Comparison of ENCODE assay signal across 12 cellular contexts in genomic region chr4:155629183-155629825, GRCh38. TPM values are rescaled to one million over a fixed set of nuclear protein-coding genes. Genes with fewer than 3 reads are reported as not detected.
DNase-seq lines count a peak whose midpoint lies in the region; ATAC-seq and TF ChIP-seq lines count a peak whose summit lies in the region.
"Had no signal": no experiment of that assay in that cellular context is flagged by ENCODE, and none has a peak within 500 bp of the region (broad histone marks: within the 10 kb centered on the region; RNA-seq: fewer than 3 reads in every experiment).

No MANE protein-coding gene starts in this region.

- TF ChIP-seq CTCF in CD8-positive, alpha-beta T cell (IDR thresholded peaks at IDR 0.05): no peak

- H3K9me3 Mint-ChIP-seq in CD8-positive, alpha-beta T cell: no peaks in the 10 kb centered on the region
- H3K9me3 Mint-ChIP-seq: endodermal cell had no signal

- peak overlapping the region; percentile 88 for H3K27ac ChIP-seq in SK-N-MC
- H3K27ac ChIP-seq in CD8-positive, alpha-beta T cell (ENCODE audit: low read depth, low read length): no peak overlapping the region
- H3K27ac ChIP-seq: HL-60 had no signal

- H3K4me1 Mint-ChIP-seq in CD8-positive, alpha-beta T cell (ENCODE audit: low read depth): no peaks in the 10 kb centered on the region
- H3K4me1 Mint-ChIP-seq: endodermal cell had no signal

- peaks cover 10% of the 10 kb centered on the region for H3K4me1 ChIP-seq in HAP-1
- H3K4me1 ChIP-seq in CD8-positive, alpha-beta T cell (ENCODE audit: insufficient read depth, low read length): no peaks in the 10 kb centered on the region

- no peaks in the 10 kb centered on the region for H3K27me3 Mint-ChIP-seq in CD8-positive, alpha-beta T cell (ENCODE audit: low read depth)

- no peaks in the 10 kb centered on the region for H3K9me3 ChIP-seq in HAP-1
- no peaks in the 10 kb centered on the region for H3K9me3 ChIP-seq in SK-N-MC (ENCODE audit: low read depth, low read length)
- H3K9me3 ChIP-seq in CD8-positive, alpha-beta T cell (ENCODE audit: low read length): no peaks in the 10 kb centered on the region

- intact Hi-C loops in CD8-positive, alpha-beta T cell (cut with DNase I, micrococcal nuclease): no loop called here

- no peak for ATAC-seq in CD8-positive, alpha-beta T cell
- no peak for ATAC-seq in HG03442 (IDR thresholded peaks at IDR 0.05; ENCODE audit: unreplicated experiment)
- ATAC-seq in HG03135 (IDR thresholded peaks at IDR 0.05; ENCODE audit: unreplicated experiment): no peak
- ATAC-seq: naive thymus-derived CD4-positive, alpha-beta T cell had no signal

- H3K36me3 Mint-ChIP-seq in CD8-positive, alpha-beta T cell: no peaks in the 10 kb centered on the region
- H3K36me3 Mint-ChIP-seq: naive thymus-derived CD4-positive, alpha-beta T cell had no signal

- in situ Hi-C loops in HAP-1 (cut with MboI; ENCODE audit: low sequenced_read_pairs): no loop called here

- no peaks in the 10 kb centered on the region for H3K27me3 ChIP-seq in HAP-1 (ENCODE audit: low read depth)
- no peaks in the 10 kb centered on the region for H3K27me3 ChIP-seq in CD8-positive, alpha-beta T cell (ENCODE audit: insufficient read depth, low read length)

- no peaks in the 10 kb centered on the region for H3K36me3 ChIP-seq in HAP-1 (replicated peaks)
- no peaks in the 10 kb centered on the region for H3K36me3 ChIP-seq in SK-N-MC (ENCODE audit: insufficient read depth, low read length)
- H3K36me3 ChIP-seq in CD8-positive, alpha-beta T cell (ENCODE audit: insufficient read depth, low read length): no peaks in the 10 kb centered on the region

- no peak overlapping the region for H3K27ac Mint-ChIP-seq in CD8-positive, alpha-beta T cell
- H3K27ac Mint-ChIP-seq: endodermal cell; naive thymus-derived CD4-positive, alpha-beta T cell had no signal

- no peak overlapping the region for H3K9ac ChIP-seq in SK-N-MC (ENCODE audit: insufficient read length)

- DNase-seq in HAP-1 (ENCODE audit: low spot score in 2 of 2) (peak; percentile 30 to 58), SK-N-MC (ENCODE audit: low read depth, low spot score) (no peak), fibroblast of gingiva (ENCODE audit: low read depth) (peak; percentile 24), renal cortical epithelial cell (ENCODE audit: low read depth) (peak; percentile 85)
- DNase-seq in CD8-positive, alpha-beta T cell: no peak
- DNase-seq: activated CD4-positive, alpha-beta T cell treated with anti-CD3 and anti-CD28 coated beads, Interleukin-2, amount 50 U/mL, for 1 hour; endodermal cell; naive thymus-derived CD4-positive, alpha-beta T cell; NCI-H69 had no signal

- POLR2A ChIA-PET in CD8-positive, alpha-beta T cell (lab: Charles Lee): no interaction called here

- H3K4me3 ChIP-seq in HAP-1: no peak overlapping the region
- H3K4me3 ChIP-seq in SK-N-MC: no peak overlapping the region; the same call in 1 of the 2 replicates
- H3K4me3 ChIP-seq in CD8-positive, alpha-beta T cell (ENCODE audit: low read depth, low read length): no peak overlapping the region

- H3K4me3 Mint-ChIP-seq in CD8-positive, alpha-beta T cell: no peak overlapping the region
- H3K4me3 Mint-ChIP-seq: endodermal cell; naive thymus-derived CD4-positive, alpha-beta T cell had no signal

- CTCF ChIA-PET in CD8-positive, alpha-beta T cell (lab: Charles Lee): no interaction called here

RNA-seq across cellular contexts. Expression of gene GUCY1A1, which starts 37.3 kb away (rescaled TPM):
- 6.8 and 59.1 TPM in 2 replicates for total RNA-seq in renal cortical epithelial cell
- total RNA-seq in CD8-positive, alpha-beta T cell: not detected

Comparison
In these comparisons a context has a peak if more than half of its experiments do, and no peak if none do; other contexts are left out.
1. DNase-seq: peak in HAP-1 (2 of 2), fibroblast of gingiva (single experiment) and renal cortical epithelial cell (single experiment); none in SK-N-MC (single experiment) and CD8-positive, alpha-beta T cell (0 of 7).